ENCODE assay signal across 9 cellular contexts in the genomic region with DNA sequence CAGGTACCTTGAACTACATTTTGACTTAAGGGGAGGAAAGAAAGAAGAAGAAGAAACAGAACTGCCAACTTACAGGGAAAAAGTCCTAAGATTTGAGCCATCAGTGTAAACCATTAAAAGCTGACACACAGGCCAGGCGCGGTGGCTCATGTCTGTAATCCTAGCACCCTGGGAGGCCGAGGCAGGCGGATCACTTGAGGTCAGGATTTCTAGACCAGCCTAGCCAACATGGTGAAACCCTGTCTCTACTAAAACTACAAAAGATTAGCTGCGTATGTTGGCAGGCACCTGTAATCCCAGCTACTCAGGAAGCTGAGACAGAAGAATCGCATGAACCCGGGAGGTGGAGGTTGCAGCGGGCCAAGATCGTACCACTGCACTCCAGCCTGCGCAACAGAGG.
"Had no signal": no experiment of that assay in that cellular context is flagged by ENCODE, and none has a peak within 500 bp of the region (broad histone marks: within the 10 kb centered on the region; RNA-seq: fewer than 3 reads in every experiment).

No MANE protein-coding gene starts in this region.

- H3K27ac ChIP-seq: GM23248, HL-60 had no signal

- H3K4me3 Mint-ChIP-seq: HFFc6, IgD-negative memory B cell had no signal

- H3K9me3 ChIP-seq: HAP-1 had no signal

- H3K27ac Mint-ChIP-seq: HFFc6, IgD-negative memory B cell had no signal

- H3K36me3 ChIP-seq: HAP-1 had no signal

- H3K4me1 Mint-ChIP-seq: IgD-negative memory B cell had no signal

- DNase-seq: GM23248, GOT3, H7, HFFc6, KBM-7 had no signal

- H3K4me1 ChIP-seq: HAP-1 had no signal

- H3K36me3 Mint-ChIP-seq: IgD-negative memory B cell had no signal

- H3K9ac ChIP-seq: GM23248 had no signal

- H3K9me3 Mint-ChIP-seq: HFFc6 had no signal

- H2AFZ ChIP-seq: GM23248 had no signal

- H3K4me3 ChIP-seq: GM23248, HAP-1 had no signal

- H3K27me3 Mint-ChIP-seq: IgD-negative memory B cell had no signal

- FAIRE-seq: HepG2 had no signal
